8 cellular contexts compared by ENCODE assay signal in the genomic region with DNA sequence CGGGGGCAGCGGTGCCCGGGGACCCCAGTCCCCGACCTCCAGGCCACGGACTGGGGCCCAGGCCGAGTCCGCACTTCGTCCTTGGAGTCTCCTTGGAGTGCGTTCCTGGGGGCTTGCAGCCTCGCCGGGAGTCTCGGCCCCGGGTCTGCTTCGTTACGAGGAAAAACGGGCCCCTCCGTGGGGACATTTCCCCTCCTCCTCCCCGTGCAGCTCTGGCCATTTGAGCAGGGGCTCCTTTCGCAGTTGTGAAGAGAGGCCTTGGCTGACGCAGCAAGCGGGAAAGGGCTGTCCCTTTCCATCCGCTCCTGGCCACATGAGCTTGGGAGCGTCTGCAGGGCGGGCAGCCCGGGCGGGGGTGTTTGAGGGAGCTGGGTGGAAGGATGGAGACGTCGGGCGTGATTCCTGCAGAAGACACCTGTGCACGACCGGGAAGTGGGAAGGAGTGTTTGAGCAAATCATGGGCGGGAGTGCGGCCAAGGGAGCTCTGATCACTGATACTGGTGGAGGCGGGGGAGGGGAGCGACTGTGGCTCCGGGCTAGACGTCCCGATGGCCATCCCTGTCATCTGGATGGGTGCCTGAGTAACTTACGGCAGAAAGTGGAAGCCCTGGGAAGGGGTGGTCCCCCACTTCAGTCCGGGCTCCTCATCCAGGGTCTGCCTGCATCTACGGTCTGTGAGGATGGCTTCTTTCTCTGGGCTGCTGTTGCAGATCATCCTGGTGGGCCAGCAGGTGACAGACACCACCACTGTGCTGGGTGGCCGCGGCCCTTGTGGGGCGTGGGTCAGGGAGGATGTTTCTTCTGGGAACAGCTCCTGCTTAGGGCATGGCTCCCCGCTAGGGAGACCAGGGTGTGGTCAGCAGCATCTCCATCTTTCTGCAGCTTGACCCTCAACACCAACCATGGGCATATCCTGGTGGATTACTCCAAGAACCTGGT. TPM values are rescaled to one million over a fixed set of nuclear protein-coding genes. Genes with fewer than 3 reads are reported as not detected.
DNase-seq lines count a peak whose midpoint lies in the region; TF ChIP-seq lines count a peak whose summit lies in the region.

No MANE protein-coding gene starts in this region.

- TF ChIP-seq CTCF in VCaP (conservative IDR thresholded peaks at IDR 0.05) (no peak), endothelial cell (IDR thresholded peaks at IDR 0.05; ENCODE audit: unreplicated experiment) (no peak), tibial artery (IDR thresholded peaks at IDR 0.05) (no peak)

- peaks cover 21% of the 10 kb centered on the region for H3K27me3 Mint-ChIP-seq in endothelial cell (ENCODE audit: unreplicated experiment)

- H3K4me1 Mint-ChIP-seq in endothelial cell (ENCODE audit: unreplicated experiment) = peaks cover 3% of the 10 kb centered on the region

- H3K9me3 Mint-ChIP-seq in endothelial cell (ENCODE audit: unreplicated experiment) = no peaks in the 10 kb centered on the region

- H3K27ac ChIP-seq in VCaP (peak overlapping the region; percentile 98), mesodermal cell (ENCODE audit: low read depth, low read length, severe bottlenecking) (no peak overlapping the region), tibial artery (peak overlapping the region; percentile 65 to 83)

- peak; percentile 60 for DNase-seq in NCI-H748 (lab: John Stamatoyannopoulos, UW; ENCODE audit: unreplicated experiment)
- DNase-seq in NCI-H748 treated with DMSO at 0.1 percent for 48 hours (lab: John Stamatoyannopoulos, UW) = no peak
- peak; percentile 36 for DNase-seq in HK-2 (ENCODE audit: unreplicated experiment)
- peak; percentile 26 for DNase-seq in endothelial cell (ENCODE audit: low spot score)
- peak; percentile 28 to 74 for DNase-seq in tibial artery
- no peak for DNase-seq in middle frontal gyrus (ENCODE audit: extremely low spot score, low spot score)

- H3K4me3 ChIP-seq in mesodermal cell (ENCODE audit: extremely low read depth, insufficient read depth, low read length, poor library complexity, severe bottlenecking) = peak overlapping the region; percentile 79
- peak overlapping the region; percentile 67 to 94 for H3K4me3 ChIP-seq in tibial artery

- H3K4me3 Mint-ChIP-seq in endothelial cell (ENCODE audit: unreplicated experiment) = peak overlapping the region; percentile 95

- 13% methylated on average over 38 of the region's 45 CpGs for WGBS in mesodermal cell (ENCODE audit: insufficient coverage in 2 of 2), 2 experiments

- H3K27ac Mint-ChIP-seq in endothelial cell (ENCODE audit: unreplicated experiment) = peak overlapping the region; percentile 22

- H3K9me3 ChIP-seq in mesodermal cell (ENCODE audit: control insufficient read depth, low read length) (no peaks in the 10 kb centered on the region), tibial artery (no peaks in the 10 kb centered on the region)

- H3K27me3 ChIP-seq in tibial artery = no peaks in the 10 kb centered on the region

- H3K36me3 Mint-ChIP-seq in endothelial cell (ENCODE audit: low read depth, unreplicated experiment) = no peaks in the 10 kb centered on the region

- H3K4me1 ChIP-seq in mesodermal cell (ENCODE audit: control insufficient read depth, insufficient read depth, low read length, poor library complexity, severe bottlenecking) (no peaks in the 10 kb centered on the region), tibial artery (peaks cover 0 to 32% (median 21%) of the 10 kb centered on the region in 4 donors)

- H3K36me3 ChIP-seq in mesodermal cell (ENCODE audit: control insufficient read depth, insufficient read depth, low read length) = peaks cover 39% of the 10 kb centered on the region
- peaks cover 22 to 38% (median 29%) of the 10 kb centered on the region in 3 donors for H3K36me3 ChIP-seq in tibial artery

- intact Hi-C loops in tibial artery (cut with DNase I; ENCODE audit: low total_unique reads) = no loop called here

RNA-seq across cellular contexts. Expression of a gene that starts 0.7 kb away (rescaled TPM):
- 133 TPM for total RNA-seq in endothelial cell (ENCODE audit: unreplicated experiment)
- 108 TPM for polyA plus RNA-seq in mesodermal cell (2013, experiment 1 of 2)
- 91.3 TPM for polyA plus RNA-seq in mesodermal cell (2013, experiment 2 of 2)

RNA-seq across cellular contexts. Expression of a gene that starts 38.5 kb away (rescaled TPM):
- total RNA-seq in endothelial cell (ENCODE audit: unreplicated experiment) = 10.3 TPM
- 13.3 TPM for polyA plus RNA-seq in mesodermal cell (2013, experiment 1 of 2)
- 14.5 TPM for polyA plus RNA-seq in mesodermal cell (2013, experiment 2 of 2)

Comparison
In these comparisons a context has a peak if more than half of its experiments do, and no peak if none do; other contexts are left out.
1. DNase-seq: peak in NCI-H748 (single experiment), HK-2 (single experiment), endothelial cell (single experiment) and tibial artery (2 of 2); none in NCI-H748 treated with DMSO at 0.1 percent for 48 hours (single experiment) and middle frontal gyrus (single experiment).